Comparison of ENCODE assay signal across 12 cellular contexts in the genomic region with DNA sequence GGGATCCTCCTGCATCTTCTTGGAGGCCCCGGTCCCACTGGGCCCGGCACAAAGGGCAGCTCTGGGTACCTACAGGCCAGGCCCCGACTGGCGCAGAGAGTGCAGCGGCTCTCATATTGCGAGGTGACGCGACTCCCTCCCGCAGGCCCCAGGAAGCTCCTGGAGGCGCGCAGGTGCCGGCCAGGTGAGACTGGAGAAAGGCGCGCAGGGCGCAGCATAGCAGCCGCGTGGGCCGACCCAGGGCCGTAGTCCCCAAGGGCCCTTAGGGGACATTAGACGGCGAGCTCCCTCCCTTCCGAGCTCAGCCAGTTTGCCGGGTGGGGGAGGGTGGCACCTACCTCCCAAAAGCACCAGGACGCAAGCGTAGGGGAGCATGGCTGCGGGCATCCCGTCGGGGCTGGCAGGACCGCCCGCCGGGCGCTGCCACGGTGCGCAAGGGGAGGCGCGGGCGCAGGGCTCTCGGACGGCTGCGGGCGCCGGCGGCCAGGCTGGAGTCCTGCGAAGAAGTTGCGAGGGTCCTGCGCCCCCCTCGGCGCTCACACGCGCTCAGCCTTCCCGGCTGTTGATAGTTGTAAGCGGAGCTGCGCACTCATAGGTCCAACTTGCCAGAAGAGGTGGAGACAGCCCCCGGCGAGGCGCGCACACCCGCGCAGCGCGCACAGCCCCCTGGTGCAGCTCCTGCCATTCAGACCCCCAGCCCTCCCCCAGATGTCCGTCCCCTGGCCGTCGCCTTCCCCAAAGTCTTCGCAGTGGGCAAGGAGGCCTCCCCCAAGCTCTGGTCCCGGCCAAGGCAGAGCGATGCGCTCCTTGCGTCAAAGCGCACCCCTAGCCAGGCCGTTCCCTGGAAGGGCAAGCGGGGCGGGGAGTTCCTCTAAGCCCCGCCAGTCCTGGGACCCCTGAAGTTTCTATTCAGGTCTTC. TPM values are rescaled to one million over a fixed set of nuclear protein-coding genes. Genes with fewer than 3 reads are reported as not detected.
A peak's percentile ranks its signal among the peaks of the same experiment; 100 is the strongest.
DNase-seq lines count a peak whose midpoint lies in the region; TF ChIP-seq lines count a peak whose summit lies in the region.
"Had no signal": no experiment of that assay in that cellular context is flagged by ENCODE, and none has a peak within 500 bp of the region (broad histone marks: within the 10 kb centered on the region; RNA-seq: fewer than 3 reads in every experiment).

No MANE protein-coding gene starts in this region.

- no peaks in the 10 kb centered on the region for H3K36me3 ChIP-seq in CD4-positive, alpha-beta memory T cell (ENCODE audit: insufficient read depth, low read length)
- H3K36me3 ChIP-seq: BLaER1 had no signal

- no peaks in the 10 kb centered on the region for H3K4me1 ChIP-seq in CD4-positive, alpha-beta memory T cell (ENCODE audit: insufficient read depth, low read length)
- H3K4me1 ChIP-seq: BLaER1 had no signal

- peaks cover 7% of the 10 kb centered on the region for H3K27me3 ChIP-seq in CD4-positive, alpha-beta memory T cell (ENCODE audit: insufficient read depth, low read length)

- POLR2A ChIA-PET in CD4-positive, alpha-beta memory T cell (lab: Charles Lee; ENCODE audit: partially characterized antibody): no interaction called here

- H3K9me3 ChIP-seq in CD4-positive, alpha-beta memory T cell (ENCODE audit: control insufficient read depth in 1 of 2, low read length in 2 of 2): no peaks in the 10 kb centered on the region
- H3K9me3 ChIP-seq: BLaER1 had no signal

- no peaks in the 10 kb centered on the region for H3K9me3 Mint-ChIP-seq in nephron progenitor cell
- no peaks in the 10 kb centered on the region for H3K9me3 Mint-ChIP-seq in activated naive CD4-positive, alpha-beta T cell treated with anti-CD3 and anti-CD28 coated beads, Interleukin-2, amount 10 ng/mL, durations not matched to agents 7 days and 5 days
- H3K9me3 Mint-ChIP-seq in CD4-positive, alpha-beta memory T cell: no peaks in the 10 kb centered on the region

- H3K27ac ChIP-seq in CD4-positive, alpha-beta memory T cell (ENCODE audit: low read depth, low read length): no peak overlapping the region
- H3K27ac ChIP-seq: BLaER1 had no signal

- DNase-seq in AG09309 (ENCODE audit: low read depth): no peak
- DNase-seq in fibroblast of villous mesenchyme (ENCODE audit: low read depth): no peak
- peak; percentile 51 for DNase-seq in nephron progenitor cell
- no peak for DNase-seq in NCI-H187 (lab: John Stamatoyannopoulos, UW)
- DNase-seq in activated naive CD4-positive, alpha-beta T cell treated with anti-CD3 and anti-CD28 coated beads, Interleukin-2, amount 10 ng/mL, durations not matched to agents 7 days and 5 days: no peak
- DNase-seq in CD4-positive, alpha-beta memory T cell: no peak
- DNase-seq in SKM-1 (lab: John Stamatoyannopoulos, UW; ENCODE audit: unreplicated experiment): no peak
- DNase-seq: activated CD4-positive, alpha-beta T cell treated with anti-CD3 and anti-CD28 coated beads, Interleukin-2, amount 50 U/mL, for 4 hours; SIG-M5; stimulated activated naive CD4-positive, alpha-beta T cell had no signal

- intact Hi-C loops in CD4-positive, alpha-beta memory T cell (cut with micrococcal nuclease): no loop called here

- H3K4me1 Mint-ChIP-seq in nephron progenitor cell: no peaks in the 10 kb centered on the region
- no peaks in the 10 kb centered on the region for H3K4me1 Mint-ChIP-seq in activated naive CD4-positive, alpha-beta T cell treated with anti-CD3 and anti-CD28 coated beads, Interleukin-2, amount 10 ng/mL, durations not matched to agents 7 days and 5 days
- no peaks in the 10 kb centered on the region for H3K4me1 Mint-ChIP-seq in CD4-positive, alpha-beta memory T cell

- CTCF ChIA-PET in activated naive CD4-positive, alpha-beta T cell treated with anti-CD3 and anti-CD28 coated beads, Interleukin-2, amount 10 ng/mL, durations not matched to agents 7 days and 5 days (lab: Charles Lee): no interaction called here
- CTCF ChIA-PET in CD4-positive, alpha-beta memory T cell (lab: Charles Lee; ENCODE audit: partially characterized antibody): no interaction called here

- peak overlapping the region; percentile 81 for H3K4me3 ChIP-seq in AG09309 (ENCODE audit: control insufficient read depth, low read depth, low read length)
- peak overlapping the region; percentile 60 for H3K4me3 ChIP-seq in WI38 (ENCODE audit: low read depth, low read length)
- H3K4me3 ChIP-seq in fibroblast of villous mesenchyme (ENCODE audit: low read depth, low read length): peak overlapping the region; percentile 50
- no peak overlapping the region for H3K4me3 ChIP-seq in CD4-positive, alpha-beta memory T cell (ENCODE audit: low read length in 2 of 2)
- H3K4me3 ChIP-seq: BLaER1 had no signal

- TF ChIP-seq CTCF in AG09309 (IDR thresholded peaks at IDR 0.05; ENCODE audit: control insufficient read depth, insufficient read depth, low read depth, low read length, missing control alignments): no peak
- TF ChIP-seq CTCF in WI38 (IDR thresholded peaks at IDR 0.05; ENCODE audit: low read depth, low read length): no peak
- TF ChIP-seq CTCF in fibroblast of villous mesenchyme (IDR thresholded peaks at IDR 0.05; ENCODE audit: insufficient read depth, low read depth, low read length): no peak
- no peak for TF ChIP-seq CTCF in nephron progenitor cell (IDR thresholded peaks at IDR 0.05)

- H3K27ac Mint-ChIP-seq in nephron progenitor cell: no peak overlapping the region
- H3K27ac Mint-ChIP-seq in activated naive CD4-positive, alpha-beta T cell treated with anti-CD3 and anti-CD28 coated beads, Interleukin-2, amount 10 ng/mL, durations not matched to agents 7 days and 5 days: no peak overlapping the region
- H3K27ac Mint-ChIP-seq in CD4-positive, alpha-beta memory T cell: no peak overlapping the region

- H3K36me3 Mint-ChIP-seq in nephron progenitor cell (ENCODE audit: low read depth): no peaks in the 10 kb centered on the region
- H3K36me3 Mint-ChIP-seq in activated naive CD4-positive, alpha-beta T cell treated with anti-CD3 and anti-CD28 coated beads, Interleukin-2, amount 10 ng/mL, durations not matched to agents 7 days and 5 days: no peaks in the 10 kb centered on the region
- no peaks in the 10 kb centered on the region for H3K36me3 Mint-ChIP-seq in CD4-positive, alpha-beta memory T cell

- peaks cover 3% of the 10 kb centered on the region for H3K27me3 Mint-ChIP-seq in nephron progenitor cell (ENCODE audit: low read depth, poor library complexity)
- H3K27me3 Mint-ChIP-seq in activated naive CD4-positive, alpha-beta T cell treated with anti-CD3 and anti-CD28 coated beads, Interleukin-2, amount 10 ng/mL, durations not matched to agents 7 days and 5 days: peaks cover 55% of the 10 kb centered on the region
- peaks cover 23 to 29% of the 10 kb centered on the region in 2 donors for H3K27me3 Mint-ChIP-seq in CD4-positive, alpha-beta memory T cell

- H3K4me3 Mint-ChIP-seq in nephron progenitor cell: peak overlapping the region; percentile 75
- H3K4me3 Mint-ChIP-seq in activated naive CD4-positive, alpha-beta T cell treated with anti-CD3 and anti-CD28 coated beads, Interleukin-2, amount 10 ng/mL, durations not matched to agents 7 days and 5 days: no peak overlapping the region
- no peak overlapping the region for H3K4me3 Mint-ChIP-seq in CD4-positive, alpha-beta memory T cell

RNA-seq across cellular contexts. Expression of gene APCDD1L, which starts 0.6 kb away (rescaled TPM):
- 0.86 and 2.9 TPM in 2 replicates for total RNA-seq in fibroblast of villous mesenchyme
- not detected for total RNA-seq in CD4-positive, alpha-beta memory T cell
- under 1 TPM in 1 of 2 donors, not detected in 1; 0.11 TPM for polyA plus RNA-seq in CD4-positive, alpha-beta memory T cell

Comparison
In these comparisons a context has a peak if more than half of its experiments do, and no peak if none do; other contexts are left out.
1. H3K4me3 ChIP-seq: peak in AG09309 (single experiment), WI38 (single experiment) and fibroblast of villous mesenchyme (single experiment); none in CD4-positive, alpha-beta memory T cell (0 of 2).